In the genomic region with DNA sequence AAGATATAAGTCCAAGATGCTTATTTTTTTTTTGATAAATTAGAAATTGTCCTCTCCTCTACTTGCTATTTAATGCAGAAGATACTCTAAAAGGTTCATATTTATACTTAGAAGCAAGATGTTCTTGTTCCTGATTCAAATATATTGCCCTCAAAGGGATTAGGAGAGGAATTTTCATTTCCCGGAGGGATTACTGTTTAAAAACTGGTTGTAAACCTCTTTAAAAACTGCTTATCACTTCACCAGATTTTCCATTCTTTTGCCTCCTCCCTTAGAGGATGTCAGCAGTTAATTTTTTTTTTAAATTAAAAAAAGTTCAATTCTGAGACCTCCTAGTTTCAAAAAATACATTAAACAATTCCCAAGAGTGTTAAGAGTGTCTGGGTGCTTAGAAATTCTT, we compare ENCODE assay signal across 1 cellular context.
TF ChIP-seq lines count a peak whose summit lies in the region.

No MANE protein-coding gene starts in this region.

TF ChIP-seq in A549, 52 proteins besides CTCF, POLR2A, EP300 and RAD21 (continued from another document):
- TF ChIP-seq KDM5A (IDR thresholded peaks at IDR 0.05) (no peak), BHLHE40 (IDR thresholded peaks at IDR 0.05; ENCODE audit: low read depth, low read length) (no peak), CEBPB (IDR thresholded peaks at IDR 0.05) (no peak), ESRRA (IDR thresholded peaks at IDR 0.05; ENCODE audit: borderline replicate concordance, low read length) (no peak), TFCP2L1 (CRISPR knock-in tag; IDR thresholded peaks at IDR 0.05) (no peak), CBX2 (IDR thresholded peaks at IDR 0.05; ENCODE audit: borderline replicate concordance, low read depth) (no peak), RFX5 (IDR thresholded peaks at IDR 0.05) (no peak), MAFK (IDR thresholded peaks at IDR 0.05; ENCODE audit: partially characterized antibody) (no peak), PHF8 (IDR thresholded peaks at IDR 0.05; ENCODE audit: borderline replicate concordance, low read depth) (no peak)
- TF ChIP-seq, protein P1, sequence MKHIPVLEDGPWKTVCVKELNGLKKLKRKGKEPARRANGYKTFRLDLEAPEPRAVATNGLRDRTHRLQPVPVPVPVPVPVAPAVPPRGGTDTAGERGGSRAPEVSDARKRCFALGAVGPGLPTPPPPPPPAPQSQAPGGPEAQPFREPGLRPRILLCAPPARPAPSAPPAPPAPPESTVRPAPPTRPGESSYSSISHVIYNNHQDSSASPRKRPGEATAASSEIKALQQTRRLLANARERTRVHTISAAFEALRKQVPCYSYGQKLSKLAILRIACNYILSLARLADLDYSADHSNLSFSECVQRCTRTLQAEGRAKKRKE (CRISPR knock-in tag; IDR thresholded peaks at IDR 0.05; ENCODE audit: low read depth): no peak
- TF ChIP-seq, protein P2, sequence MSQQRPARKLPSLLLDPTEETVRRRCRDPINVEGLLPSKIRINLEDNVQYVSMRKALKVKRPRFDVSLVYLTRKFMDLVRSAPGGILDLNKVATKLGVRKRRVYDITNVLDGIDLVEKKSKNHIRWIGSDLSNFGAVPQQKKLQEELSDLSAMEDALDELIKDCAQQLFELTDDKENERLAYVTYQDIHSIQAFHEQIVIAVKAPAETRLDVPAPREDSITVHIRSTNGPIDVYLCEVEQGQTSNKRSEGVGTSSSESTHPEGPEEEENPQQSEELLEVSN (IDR thresholded peaks at IDR 0.05; ENCODE audit: borderline replicate concordance, low read depth): no peak
TF ChIP-seq in A549: peak in this region for 0.
